2 cellular contexts compared by ENCODE assay signal in the genomic region with DNA sequence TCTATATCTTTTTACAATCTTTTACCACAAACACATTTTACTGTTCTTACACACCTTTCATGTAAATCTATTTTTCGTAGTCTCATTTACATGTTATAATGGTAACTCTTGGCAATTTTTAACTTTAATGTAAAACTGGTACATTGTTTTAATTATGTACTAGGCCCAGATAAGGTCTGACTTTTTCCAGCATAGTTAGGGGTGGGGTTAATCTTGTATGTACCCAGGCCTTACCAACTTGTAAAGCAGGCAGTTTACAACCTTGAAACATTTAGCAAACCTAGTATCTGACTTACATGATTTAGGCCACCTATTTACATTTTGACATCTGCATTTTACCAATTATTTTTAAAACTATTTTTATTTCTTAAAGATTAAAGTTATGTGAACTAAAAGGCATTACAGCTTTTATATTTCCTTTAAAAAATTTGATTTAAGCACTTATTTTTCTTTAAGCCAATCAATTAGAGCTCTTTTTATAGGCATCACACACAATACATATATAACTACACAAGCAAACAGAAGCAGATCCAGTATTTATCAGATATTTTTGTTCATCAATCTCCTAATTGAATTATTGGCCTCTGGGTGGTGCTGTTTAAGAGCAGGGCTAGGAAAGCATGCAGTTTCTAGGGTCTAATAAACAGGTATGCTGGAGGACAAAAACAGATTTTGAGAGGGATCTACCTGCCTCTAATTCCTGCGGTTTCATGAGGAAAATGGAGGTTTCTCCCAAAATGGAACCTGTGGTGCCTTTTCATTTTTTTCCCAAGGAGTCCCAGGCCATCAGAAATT.
TF ChIP-seq lines count a peak whose summit lies in the region.

No MANE protein-coding gene starts in this region.

TF ChIP-seq in liver, 16 proteins besides CTCF, POLR2A, EP300 and RAD21:
- TF ChIP-seq FOXA2 (IDR thresholded peaks at IDR 0.05) (no peak), YY1 (IDR thresholded peaks at IDR 0.05) (no peak), EGR1 (IDR thresholded peaks at IDR 0.05; ENCODE audit: low read depth in 2 of 2) (no peak), HNF4G (IDR thresholded peaks at IDR 0.05) (no peak)
- TF ChIP-seq, protein P1, sequence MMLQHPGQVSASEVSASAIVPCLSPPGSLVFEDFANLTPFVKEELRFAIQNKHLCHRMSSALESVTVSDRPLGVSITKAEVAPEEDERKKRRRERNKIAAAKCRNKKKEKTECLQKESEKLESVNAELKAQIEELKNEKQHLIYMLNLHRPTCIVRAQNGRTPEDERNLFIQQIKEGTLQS (IDR thresholded peaks at IDR 0.05): no peak

TF ChIP-seq in HepG2, 621 proteins besides CTCF, POLR2A, EP300 and RAD21:
- TF ChIP-seq GTF3A (CRISPR knock-in tag; conservative IDR thresholded peaks at IDR 0.05) (no peak), GTF2F1 (IDR thresholded peaks at IDR 0.05; ENCODE audit: low read length) (no peak), ZNF891 (CRISPR knock-in tag; IDR thresholded peaks at IDR 0.05) (no peak), CBX5 (CRISPR knock-in tag; IDR thresholded peaks at IDR 0.05; ENCODE audit: borderline replicate concordance) (no peak), ZNF776 (CRISPR knock-in tag; IDR thresholded peaks at IDR 0.05) (no peak), ARNT2 (CRISPR knock-in tag; IDR thresholded peaks at IDR 0.05; ENCODE audit: low read depth) (no peak)
TF ChIP-seq in HepG2: peak in this region for 0.
